Comparison of ENCODE assay signal across 1 cellular context in the genomic region with DNA sequence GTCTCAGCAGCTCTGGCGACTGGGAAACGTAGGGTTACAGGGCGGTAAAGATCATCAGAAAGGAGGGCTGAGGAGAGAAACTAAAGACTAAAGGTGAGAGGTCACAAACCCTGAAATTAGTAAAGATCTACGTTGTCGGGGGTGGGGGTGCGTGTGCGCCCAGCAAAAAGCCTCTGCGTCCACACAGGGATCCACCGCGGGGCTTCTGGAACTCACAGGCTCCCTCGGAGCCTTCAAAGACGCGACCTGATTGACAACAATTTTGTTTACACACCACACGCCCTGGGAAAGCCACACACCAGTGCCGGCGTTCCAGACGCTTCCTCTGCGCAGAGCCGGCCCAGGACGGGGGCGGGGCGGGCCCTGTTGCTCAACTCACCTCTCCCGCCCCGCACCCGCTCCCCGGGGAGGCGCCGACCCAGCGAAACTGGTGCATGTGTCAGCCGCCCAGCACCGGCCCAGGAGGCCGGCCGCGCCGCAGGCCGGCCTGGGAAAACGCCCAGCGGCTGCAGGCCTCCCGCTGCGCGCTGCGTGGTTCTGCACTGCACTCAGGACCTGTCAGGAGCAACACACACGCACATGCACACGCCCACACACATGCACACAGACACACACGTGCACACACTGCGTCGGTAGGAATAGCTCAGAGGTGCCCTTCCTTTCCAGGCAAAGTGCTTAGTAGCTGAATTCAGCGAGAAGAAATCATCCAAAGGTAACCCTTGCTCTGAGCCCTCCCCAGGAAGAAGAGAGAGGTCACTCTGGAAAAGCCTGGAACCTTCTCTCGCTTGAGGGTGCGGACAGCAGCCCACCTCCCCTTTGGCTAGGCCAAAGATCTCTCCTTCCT.
TF ChIP-seq lines count a peak whose summit lies in the region.

No MANE protein-coding gene starts in this region.

TF ChIP-seq in K562, 482 proteins besides CTCF, POLR2A, EP300 and RAD21 (continues in another document):
- TF ChIP-seq, protein P1, sequence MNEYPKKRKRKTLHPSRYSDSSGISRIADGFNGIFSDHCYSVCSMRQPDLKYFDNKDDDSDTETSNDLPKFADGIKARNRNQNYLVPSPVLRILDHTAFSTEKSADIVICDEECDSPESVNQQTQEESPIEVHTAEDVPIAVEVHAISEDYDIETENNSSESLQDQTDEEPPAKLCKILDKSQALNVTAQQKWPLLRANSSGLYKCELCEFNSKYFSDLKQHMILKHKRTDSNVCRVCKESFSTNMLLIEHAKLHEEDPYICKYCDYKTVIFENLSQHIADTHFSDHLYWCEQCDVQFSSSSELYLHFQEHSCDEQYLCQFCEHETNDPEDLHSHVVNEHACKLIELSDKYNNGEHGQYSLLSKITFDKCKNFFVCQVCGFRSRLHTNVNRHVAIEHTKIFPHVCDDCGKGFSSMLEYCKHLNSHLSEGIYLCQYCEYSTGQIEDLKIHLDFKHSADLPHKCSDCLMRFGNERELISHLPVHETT (CRISPR knock-in tag; conservative IDR thresholded peaks at IDR 0.05 in 1 of 2, IDR thresholded peaks at IDR 0.05 in 1 of 2): peak in 1 of 2 experiments; percentile 82; a peak in 2 of 4 replicates
- TF ChIP-seq ERF (CRISPR knock-in tag; IDR thresholded peaks at IDR 0.05) (peak; percentile 4; the same call in 1 of the 2 replicates), RBFOX2 (IDR thresholded peaks at IDR 0.05; ENCODE audit: low read depth, low read length) (peak; percentile 91), ZBTB1 (CRISPR knock-in tag; IDR thresholded peaks at IDR 0.05; ENCODE audit: borderline replicate concordance, low read depth) (peak; percentile 69; the same call in 1 of the 2 replicates), TRIM28 (IDR thresholded peaks at IDR 0.05) (no peak; the same call in 1 of the 2 replicates), MGA (IDR thresholded peaks at IDR 0.05) (peak; percentile 77), PHF8 (IDR thresholded peaks at IDR 0.05; ENCODE audit: borderline replicate concordance, low read length) (peak; percentile 67; the same call in 1 of the 2 replicates), TCF3 (CRISPR knock-in tag; IDR thresholded peaks at IDR 0.05) (no peak), RNF2 (IDR thresholded peaks at IDR 0.05) (peak; percentile 41; the same call in 1 of the 2 replicates), KDM4B (IDR thresholded peaks at IDR 0.05; ENCODE audit: borderline replicate concordance in 2 of 2, low read depth in 1 of 2) (peak in 1 of 2 experiments; percentile 28; a peak in 1 of 4 replicates), RB1 (IDR thresholded peaks at IDR 0.05; ENCODE audit: low read depth) (peak; percentile 85; the same call in 1 of the 2 replicates), ZNF764 (CRISPR knock-in tag; IDR thresholded peaks at IDR 0.05; ENCODE audit: low read depth) (no peak), POLR2B (IDR thresholded peaks at IDR 0.05; ENCODE audit: low read depth, partially characterized antibody) (peak; percentile 61), SMARCA5 (IDR thresholded peaks at IDR 0.05) (peak; percentile 55; the same call in 1 of the 2 replicates), AFF4 (CRISPR knock-in tag; IDR thresholded peaks at IDR 0.05) (peak; percentile 23; the same call in 1 of the 2 replicates)
- TF ChIP-seq, protein P2, sequence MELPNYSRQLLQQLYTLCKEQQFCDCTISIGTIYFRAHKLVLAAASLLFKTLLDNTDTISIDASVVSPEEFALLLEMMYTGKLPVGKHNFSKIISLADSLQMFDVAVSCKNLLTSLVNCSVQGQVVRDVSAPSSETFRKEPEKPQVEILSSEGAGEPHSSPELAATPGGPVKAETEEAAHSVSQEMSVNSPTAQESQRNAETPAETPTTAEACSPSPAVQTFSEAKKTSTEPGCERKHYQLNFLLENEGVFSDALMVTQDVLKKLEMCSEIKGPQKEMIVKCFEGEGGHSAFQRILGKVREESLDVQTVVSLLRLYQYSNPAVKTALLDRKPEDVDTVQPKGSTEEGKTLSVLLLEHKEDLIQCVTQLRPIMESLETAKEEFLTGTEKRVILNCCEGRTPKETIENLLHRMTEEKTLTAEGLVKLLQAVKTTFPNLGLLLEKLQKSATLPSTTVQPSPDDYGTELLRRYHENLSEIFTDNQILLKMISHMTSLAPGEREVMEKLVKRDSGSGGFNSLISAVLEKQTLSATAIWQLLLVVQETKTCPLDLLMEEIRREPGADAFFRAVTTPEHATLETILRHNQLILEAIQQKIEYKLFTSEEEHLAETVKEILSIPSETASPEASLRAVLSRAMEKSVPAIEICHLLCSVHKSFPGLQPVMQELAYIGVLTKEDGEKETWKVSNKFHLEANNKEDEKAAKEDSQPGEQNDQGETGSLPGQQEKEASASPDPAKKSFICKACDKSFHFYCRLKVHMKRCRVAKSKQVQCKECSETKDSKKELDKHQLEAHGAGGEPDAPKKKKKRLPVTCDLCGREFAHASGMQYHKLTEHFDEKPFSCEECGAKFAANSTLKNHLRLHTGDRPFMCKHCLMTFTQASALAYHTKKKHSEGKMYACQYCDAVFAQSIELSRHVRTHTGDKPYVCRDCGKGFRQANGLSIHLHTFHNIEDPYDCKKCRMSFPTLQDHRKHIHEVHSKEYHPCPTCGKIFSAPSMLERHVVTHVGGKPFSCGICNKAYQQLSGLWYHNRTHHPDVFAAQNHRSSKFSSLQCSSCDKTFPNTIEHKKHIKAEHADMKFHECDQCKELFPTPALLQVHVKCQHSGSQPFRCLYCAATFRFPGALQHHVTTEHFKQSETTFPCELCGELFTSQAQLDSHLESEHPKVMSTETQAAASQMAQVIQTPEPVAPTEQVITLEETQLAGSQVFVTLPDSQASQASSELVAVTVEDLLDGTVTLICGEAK (IDR thresholded peaks at IDR 0.05): peak; percentile 41; the same call in 1 of the 2 replicates
- TF ChIP-seq, protein P2 (CRISPR knock-in tag; IDR thresholded peaks at IDR 0.05): no peak
